Comparison of ENCODE assay signal across 18 cellular contexts in the genomic region with DNA sequence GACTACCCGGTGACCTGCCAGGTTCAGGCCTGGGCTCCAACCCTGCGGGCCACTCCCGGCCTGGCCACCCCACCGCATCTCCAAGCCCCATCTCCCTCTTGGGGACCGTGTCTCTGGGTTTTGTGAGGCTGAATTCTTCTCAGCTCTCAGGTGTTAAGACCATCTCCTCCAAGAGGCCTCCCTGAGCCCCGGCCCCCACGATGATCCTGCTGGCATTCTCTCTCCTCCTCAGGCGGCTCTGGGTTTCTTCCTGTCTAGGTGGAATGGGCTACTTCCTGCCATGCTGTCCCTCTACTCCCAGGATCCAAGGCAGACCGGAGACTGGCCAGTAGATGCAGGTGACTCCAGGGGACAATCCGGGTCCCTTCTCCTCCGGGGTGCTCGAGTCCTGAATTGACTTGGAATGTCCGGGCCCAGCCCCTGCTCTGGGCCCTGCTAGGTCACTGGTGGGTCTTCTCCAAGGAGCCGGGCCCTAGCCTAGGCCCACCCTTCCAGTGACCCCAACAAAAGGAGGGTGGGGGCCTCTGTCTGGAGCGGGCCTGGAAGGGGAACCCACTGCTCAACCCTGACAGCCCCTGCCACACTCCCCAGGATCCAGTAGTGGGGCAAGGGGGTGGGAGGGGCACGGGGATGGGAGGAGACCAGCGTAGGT.
DNase-seq lines count a peak whose midpoint lies in the region; ATAC-seq, FAIRE-seq and TF ChIP-seq lines count a peak whose summit lies in the region.
"Had no signal": no experiment of that assay in that cellular context is flagged by ENCODE, and none has a peak within 500 bp of the region (broad histone marks: within the 10 kb centered on the region; RNA-seq: fewer than 3 reads in every experiment).

No MANE protein-coding gene starts in this region.

- H2AFZ ChIP-seq in HepG2 (ENCODE audit: low read length), result no peak overlapping the region

- no peaks in the 10 kb centered on the region for H3K36me3 ChIP-seq in BLaER1 treated with 17β-estradiol and CSF1 and Interleukin-3, amounts not matched to agents 10 nM and 100 nM
- no peaks in the 10 kb centered on the region for H3K36me3 ChIP-seq in ascending aorta
- no peaks in the 10 kb centered on the region for H3K36me3 ChIP-seq in HepG2 (replicated peaks in 1 of 2; ENCODE audit: control insufficient read depth in 1 of 2, insufficient read depth in 2 of 2, low read length in 2 of 2)
- H3K36me3 ChIP-seq in gastrocnemius medialis, result no peaks in the 10 kb centered on the region
- H3K36me3 ChIP-seq: brain microvascular endothelial cell had no signal

- POLR2A ChIA-PET in HepG2 (lab: Yijun Ruan, JAX), result no interaction called here

- in situ Hi-C loops in HepG2 (cut with HindIII; ENCODE audit: extremely low pct_ligation_motif_present, low pct_unique_long_range_greater_than_20kb), result no loop called here
- in situ Hi-C loops in gastrocnemius medialis (cut with MboI; ENCODE audit: low sequenced_read_pairs in 4 of 4), result no loop called here

- BruUV-seq in HepG2 (replicated peaks; lab: Mats Ljungman, UMichigan), result no TSS peak

- no peak for FAIRE-seq in HepG2 (lab: Jason Lieb, UNC)
- FAIRE-seq: GM12892, H54, keratinocyte had no signal

- peak overlapping the region in 2 of 11 experiments; percentile 35 to 42; a peak in 3 of 22 replicates for H3K27ac ChIP-seq in BLaER1 treated with 17β-estradiol and CSF1 and Interleukin-3, amounts not matched to agents 10 nM and 100 nM
- H3K27ac ChIP-seq in ascending aorta (peak overlapping the region; percentile 53 to 62), HepG2 (ENCODE audit: extremely low read length, insufficient read depth, low read length) (no peak overlapping the region), gastrocnemius medialis (peak overlapping the region in 3 of 4 donors; percentile 26 to 52 (median 40))
- H3K27ac ChIP-seq: brain microvascular endothelial cell had no signal

- intact Hi-C loops in ascending aorta (cut with DNase I) (no loop called here), HepG2 (cut with micrococcal nuclease; ENCODE audit: unreplicated experiment) (no loop called here), gastrocnemius medialis (cut with DNase I; ENCODE audit: low total_unique reads) (no loop called here)

- no peak for ATAC-seq in HepG2
- ATAC-seq in gastrocnemius medialis, result no peak
- no peak for ATAC-seq in HG03159 (IDR thresholded peaks at IDR 0.05; ENCODE audit: unreplicated experiment)
- ATAC-seq: mucosa of descending colon had no signal

- no peak overlapping the region for H3K4me3 ChIP-seq in BLaER1 treated with 17β-estradiol and CSF1 and Interleukin-3, amounts not matched to agents 10 nM and 100 nM
- H3K4me3 ChIP-seq in ascending aorta, result no peak overlapping the region
- H3K4me3 ChIP-seq in HepG2 (replicated peaks in 1 of 3; ENCODE audit: insufficient read depth in 1 of 3, low read depth in 2 of 3, low read length in 3 of 3), result no peak overlapping the region
- no peak overlapping the region for H3K4me3 ChIP-seq in gastrocnemius medialis
- H3K4me3 ChIP-seq: mucosa of descending colon had no signal

- peak overlapping the region; percentile 56 to 90 (median 72) for H3K4me2 ChIP-seq in BLaER1 treated with 17β-estradiol and CSF1 and Interleukin-3, amounts not matched to agents 10 nM and 100 nM
- H3K4me2 ChIP-seq in HepG2 (ENCODE audit: low read depth, low read length), result peak overlapping the region; percentile 7; the same call in 1 of the 2 replicates

- WGBS in HepG2 (ENCODE audit: low lambda C conversion rate), result 50% methylated on average over 5 of the region's 17 CpGs

- TF ChIP-seq RAD21 in HepG2 (CRISPR knock-in tag; IDR thresholded peaks at IDR 0.05), result no peak

- TF ChIP-seq CTCF in ascending aorta (IDR thresholded peaks at IDR 0.05), result no peak
- no peak for TF ChIP-seq CTCF in HepG2 (CRISPR knock-in tag; IDR thresholded peaks at IDR 0.05)
- TF ChIP-seq CTCF in gastrocnemius medialis (IDR thresholded peaks at IDR 0.05 in 4 of 5, conservative IDR thresholded peaks at IDR 0.05 in 1 of 5), result no peak

- H3K27me3 ChIP-seq in BLaER1 treated with 17β-estradiol and CSF1 and Interleukin-3, amounts not matched to agents 10 nM and 100 nM, result peaks cover 0 to 22% (median 0%) of the 10 kb centered on the region in 11 experiments; a peak in 4 of 22 replicates
- H3K27me3 ChIP-seq in ascending aorta (no peaks in the 10 kb centered on the region), HepG2 (ENCODE audit: control insufficient read depth in 1 of 2, insufficient read depth in 2 of 2, low read length in 2 of 2) (peaks cover 19 to 56% of the 10 kb centered on the region in 2 experiments), gastrocnemius medialis (no peaks in the 10 kb centered on the region)
- H3K27me3 ChIP-seq: brain microvascular endothelial cell had no signal

- H3K79me2 ChIP-seq in HepG2 (ENCODE audit: insufficient read depth, low read length), result no peaks in the 10 kb centered on the region

- CTCF ChIA-PET in HepG2 (lab: Yijun Ruan, JAX; ENCODE audit: low intra/inter-chr PET ratio, low total read pairs), result no interaction called here

- H3K4me1 ChIP-seq in BLaER1 treated with 17β-estradiol and CSF1 and Interleukin-3, amounts not matched to agents 10 nM and 100 nM, result peaks cover 70 to 79% (median 77%) of the 10 kb centered on the region in 10 experiments
- peaks cover 4 to 15% of the 10 kb centered on the region in 2 donors for H3K4me1 ChIP-seq in ascending aorta
- peaks cover 65% of the 10 kb centered on the region for H3K4me1 ChIP-seq in HepG2 (ENCODE audit: insufficient read depth, low read length)
- no peaks in the 10 kb centered on the region for H3K4me1 ChIP-seq in gastrocnemius medialis

- H3K9ac ChIP-seq in BLaER1 treated with 17β-estradiol and CSF1 and Interleukin-3, amounts not matched to agents 10 nM and 100 nM, result peak overlapping the region in 3 of 11 experiments; percentile 29 to 35 (median 33); a peak in 3 of 22 replicates
- H3K9ac ChIP-seq in HepG2 (ENCODE audit: insufficient read depth, low read depth, low read length), result no peak overlapping the region

- H3K9me3 ChIP-seq in BLaER1 treated with 17β-estradiol and CSF1 and Interleukin-3, amounts not matched to agents 10 nM and 100 nM (replicated peaks in 1 of 11), result peaks cover 0 to 7% (median 0%) of the 10 kb centered on the region in 11 experiments; a peak in 2 of 22 replicates
- H3K9me3 ChIP-seq in ascending aorta (no peaks in the 10 kb centered on the region), HepG2 (ENCODE audit: low read length) (no peaks in the 10 kb centered on the region), gastrocnemius medialis (no peaks in the 10 kb centered on the region)
- H3K9me3 ChIP-seq: mucosa of descending colon had no signal

- TF ChIP-seq POLR2A in HepG2 (IDR thresholded peaks at IDR 0.05; ENCODE audit: insufficient read depth in 1 of 2, low read depth in 2 of 2, low read length in 2 of 2) (no peak), gastrocnemius medialis (IDR thresholded peaks at IDR 0.05) (no peak)

- no peak for TF ChIP-seq EP300 in HepG2 (IDR thresholded peaks at IDR 0.05; ENCODE audit: low read depth in 2 of 2, low read length in 2 of 2)
- TF ChIP-seq EP300 in HepG2 (CRISPR knock-in tag; IDR thresholded peaks at IDR 0.05; ENCODE audit: borderline replicate concordance), result no peak

- no peak for DNase-seq in ascending aorta (ENCODE audit: low spot score in 2 of 2)
- no peak for DNase-seq in HepG2 (ENCODE audit: low spot score)
- DNase-seq in gastrocnemius medialis, result no peak
- no peak for DNase-seq in SIG-M5 (lab: John Stamatoyannopoulos, UW)
- DNase-seq in activated gamma-delta T cell (lab: John Stamatoyannopoulos, UW), result no peak
- no peak for DNase-seq in NCI-H446 treated with DMSO at 0.1 percent for 48 hours (lab: John Stamatoyannopoulos, UW)
- DNase-seq: brain microvascular endothelial cell; NCI-H1694; NCI-H446; SHP77 treated with DMSO at 0.1 percent for 48 hours; stimulated activated CD4-positive, alpha-beta T cell treated with anti-CD3 and anti-CD28 coated beads, Interleukin-12 subunit alpha, Interleukin-12 subunit beta, amount 100 ng/mL, for 4 hours; stimulated activated naive CD4-positive, alpha-beta T cell treated with Interleukin-2 at 50 U/mL for 16 hours had no signal

- no peaks in the 10 kb centered on the region for H4K20me1 ChIP-seq in BLaER1 treated with 17β-estradiol and CSF1 and Interleukin-3, amounts not matched to agents 10 nM and 100 nM
- no peaks in the 10 kb centered on the region for H4K20me1 ChIP-seq in HepG2 (ENCODE audit: insufficient read depth, low read length)

TF ChIP-seq in HepG2, 621 proteins besides CTCF, POLR2A, EP300 and RAD21:
- TF ChIP-seq JARID2 (CRISPR knock-in tag; IDR thresholded peaks at IDR 0.05; ENCODE audit: insufficient replicate concordance), result no peak
- TF ChIP-seq ZNF335 (CRISPR knock-in tag; IDR thresholded peaks at IDR 0.05), result no peak
- TF ChIP-seq BCL6 (CRISPR knock-in tag; IDR thresholded peaks at IDR 0.05), result no peak
- 0 out of 2 replicates have a peak, but pooled peaks have one; percentile 29 for TF ChIP-seq ZNF782 (CRISPR knock-in tag; IDR thresholded peaks at IDR 0.05; ENCODE audit: borderline replicate concordance)
- TF ChIP-seq ZFX (CRISPR knock-in tag; IDR thresholded peaks at IDR 0.05; ENCODE audit: low read depth), result 0 out of 2 replicates have a peak, but pooled peaks have one; percentile 22
